Comparison of ENCODE assay signal across 9 cellular contexts in the genomic region with DNA sequence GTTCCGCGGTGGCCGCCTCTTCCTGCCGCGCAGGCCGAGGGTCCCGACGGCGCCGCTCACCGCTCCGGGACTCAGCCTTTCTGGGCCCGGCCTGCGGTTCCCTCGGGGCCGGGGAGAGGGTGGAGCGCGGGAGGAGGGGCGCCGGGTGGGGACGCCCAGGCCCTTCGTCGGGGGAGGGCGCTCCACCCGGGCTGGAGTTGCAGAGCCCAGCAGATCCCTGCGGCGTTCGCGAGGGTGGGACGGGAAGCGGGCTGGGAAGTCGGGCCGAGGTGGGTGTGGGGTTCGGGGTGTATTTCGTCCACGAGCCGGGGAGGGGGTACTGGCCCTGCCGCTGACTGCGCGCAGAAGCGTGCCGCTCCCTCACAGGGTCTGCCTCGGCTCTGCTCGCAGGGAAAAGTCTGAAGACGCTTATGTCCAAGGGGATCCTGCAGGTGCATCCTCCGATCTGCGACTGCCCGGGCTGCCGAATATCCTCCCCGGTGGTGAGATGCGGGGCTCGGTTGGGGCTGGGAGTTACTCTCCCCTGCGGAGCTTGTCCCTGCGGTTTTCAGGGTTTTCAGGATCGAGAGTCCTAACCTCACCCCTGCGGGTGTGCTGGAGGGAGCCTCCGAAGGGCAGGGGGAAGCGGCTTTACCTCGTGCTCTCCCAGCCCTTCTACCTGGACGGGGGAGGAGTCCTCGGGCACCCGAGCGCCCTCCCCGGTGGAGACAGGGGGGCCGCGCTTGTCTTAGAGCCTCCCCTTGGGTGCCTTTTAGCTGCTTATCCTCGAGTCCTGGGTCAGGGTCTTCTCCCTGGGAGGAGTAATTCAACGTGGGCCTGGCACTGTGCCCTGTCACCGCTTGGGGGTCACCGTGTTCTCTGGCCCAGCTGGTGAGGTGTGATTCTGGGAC. TPM values are rescaled to one million over a fixed set of nuclear protein-coding genes. Genes with fewer than 3 reads are reported as not detected.
DNase-seq lines count a peak whose midpoint lies in the region; ATAC-seq and TF ChIP-seq lines count a peak whose summit lies in the region.
"Had no signal": no experiment of that assay in that cellular context is flagged by ENCODE, and none has a peak within 500 bp of the region (broad histone marks: within the 10 kb centered on the region; RNA-seq: fewer than 3 reads in every experiment).

No MANE protein-coding gene starts in this region.

- TF ChIP-seq POLR2A in gastrocnemius medialis (IDR thresholded peaks at IDR 0.05) (no peak), erythroblast (IDR thresholded peaks at IDR 0.05; ENCODE audit: low read length) (no peak)

- H3K36me3 ChIP-seq in gastrocnemius medialis: no peaks in the 10 kb centered on the region

- H3K4me1 ChIP-seq in gastrocnemius medialis: peaks cover 11 to 26% of the 10 kb centered on the region in 2 donors

- TF ChIP-seq CTCF in fibroblast of pulmonary artery (IDR thresholded peaks at IDR 0.05; ENCODE audit: low read length, missing control alignments): no peak
- no peak for TF ChIP-seq CTCF in gastrocnemius medialis (IDR thresholded peaks at IDR 0.05 in 4 of 5, conservative IDR thresholded peaks at IDR 0.05 in 1 of 5)

- intact Hi-C loops in gastrocnemius medialis (cut with DNase I; ENCODE audit: low total_unique reads) (no loop called here), posterior cingulate gyrus (cut with DNase I) (no loop called here)

- DNase-seq in NCI-H146 (lab: John Stamatoyannopoulos, UW) (peak; percentile 17), NCI-H146 treated with DMSO at 0.1 percent for 48 hours (lab: John Stamatoyannopoulos, UW; ENCODE audit: unreplicated experiment) (no peak), NCI-H226 (peak; percentile 49), fibroblast of pulmonary artery (ENCODE audit: low read depth) (peak; percentile 16), gastrocnemius medialis (no peak), posterior cingulate gyrus (no peak), erythroblast (lab: John Stamatoyannopoulos, UW) (no peak), SHP77 (lab: John Stamatoyannopoulos, UW) (no peak)
- DNase-seq: activated CD4-positive, alpha-beta T cell treated with anti-CD3 and anti-CD28 coated beads, Interleukin-2, amount 50 U/mL, for 48 hours had no signal

- no peak for ATAC-seq in gastrocnemius medialis

- H3K4me3 ChIP-seq in fibroblast of pulmonary artery (replicated peaks; ENCODE audit: low read depth, low read length) (no peak overlapping the region), gastrocnemius medialis (peak overlapping the region in 3 of 4 donors; percentile 31 to 48 (median 41))

- H3K9me3 ChIP-seq in gastrocnemius medialis: no peaks in the 10 kb centered on the region

- H3K27ac ChIP-seq in gastrocnemius medialis: no peak overlapping the region

- in situ Hi-C loops in gastrocnemius medialis (cut with MboI; ENCODE audit: low sequenced_read_pairs in 4 of 4): no loop called here

- peaks cover 30 to 41% (median 38%) of the 10 kb centered on the region in 3 donors for H3K27me3 ChIP-seq in gastrocnemius medialis

RNA-seq across cellular contexts. Expression of gene SAMD11, which starts 2.1 kb away (rescaled TPM):
- under 1 TPM in 2 of 4 donors, not detected in 2; 0.17 to 0.38 TPM for total RNA-seq in gastrocnemius medialis

RNA-seq across cellular contexts. Expression of gene NOC2L, which starts 33.3 kb away (rescaled TPM):
- total RNA-seq in gastrocnemius medialis: 100 to 1,000 TPM in 1 of 4 donors, 10 to 100 TPM in 3; 47.4 to 115 (median 74.2) TPM

RNA-seq across cellular contexts. Expression of gene KLHL17, which starts 34.6 kb away (rescaled TPM):
- total RNA-seq in gastrocnemius medialis: 1 to 10 TPM; 1.3 to 5.7 (median 2.3) TPM

RNA-seq across cellular contexts. Expression of gene PLEKHN1, which starts 40.5 kb away (rescaled TPM):
- total RNA-seq in gastrocnemius medialis: under 1 TPM in 1 of 4 donors, not detected in 3; 0.23 TPM

RNA-seq across cellular contexts. Expression of gene PERM1, which starts 56.1 kb away (rescaled TPM):
- total RNA-seq in gastrocnemius medialis: 100 to 1,000 TPM in 2 of 4 donors, 10 to 100 TPM in 2; 38.9 to 218 (median 98.8) TPM

Comparison
In these comparisons a context has a peak if more than half of its experiments do, and no peak if none do; other contexts are left out.
1. DNase-seq: peak in NCI-H146 (single experiment), NCI-H226 (single experiment) and fibroblast of pulmonary artery (single experiment); none in NCI-H146 treated with DMSO at 0.1 percent for 48 hours (single experiment), gastrocnemius medialis (0 of 2), posterior cingulate gyrus (0 of 10), erythroblast (0 of 2) and SHP77 (0 of 2).